In genomic region chr10:117166420-117167345, GRCh38 we compare ENCODE assay signal across 15 cellular contexts. TPM values are rescaled to one million over a fixed set of nuclear protein-coding genes. Genes with fewer than 3 reads are reported as not detected.
A peak's percentile ranks its signal among the peaks of the same experiment; 100 is the strongest.
DNase-seq lines count a peak whose midpoint lies in the region; ATAC-seq, FAIRE-seq and TF ChIP-seq lines count a peak whose summit lies in the region.
"Had no signal": no experiment of that assay in that cellular context is flagged by ENCODE, and none has a peak within 500 bp of the region (broad histone marks: within the 10 kb centered on the region; RNA-seq: fewer than 3 reads in every experiment).

No MANE protein-coding gene starts in this region.

- POLR2A ChIA-PET in activated CD4-positive, alpha-beta T cell treated with anti-CD3 and anti-CD28 coated beads for 36 hours (lab: Charles Lee) = interaction anchor here (0.6 to 0.7 kb wide), 2 partner anchors 29 to 607 kb away, joined by 3 read pairs; no protein-coding TSS in a partner anchor
- POLR2A ChIA-PET in GM12878 (lab: Charles Lee) = no interaction called here
- POLR2A ChIA-PET in naive thymus-derived CD8-positive, alpha-beta T cell (lab: Charles Lee) = no interaction called here

- no peaks in the 10 kb centered on the region for H3K9me3 ChIP-seq in GM23248 (ENCODE audit: low read depth)
- H3K9me3 ChIP-seq in GM12878 (replicated peaks; ENCODE audit: control insufficient read depth, insufficient read depth, low read length) = no peaks in the 10 kb centered on the region
- H3K9me3 ChIP-seq: upper lobe of left lung had no signal

- peaks cover 71% of the 10 kb centered on the region for H3K27me3 Mint-ChIP-seq in activated CD4-positive, alpha-beta T cell treated with anti-CD3 and anti-CD28 coated beads for 36 hours
- peaks cover 55 to 94% (median 71%) of the 10 kb centered on the region in 5 donors for H3K27me3 Mint-ChIP-seq in naive thymus-derived CD8-positive, alpha-beta T cell

- H3K4me3 ChIP-seq in GM23248 (no peak overlapping the region), GM12878 (no peak overlapping the region)
- H3K4me3 ChIP-seq: PC-9 had no signal

- DNase-seq in activated CD4-positive, alpha-beta T cell treated with anti-CD3 and anti-CD28 coated beads for 36 hours = peak; percentile 35
- DNase-seq in activated CD4-positive, alpha-beta T cell treated with anti-CD3 and anti-CD28 coated beads for 4 hours = no peak
- DNase-seq in GM23248 (peak; percentile 22), GM12878 (ENCODE audit: low read depth, low spot score) (no peak), iPS-NIHi7 (ENCODE audit: extremely low spot score) (no peak)
- no peak for DNase-seq in naive thymus-derived CD8-positive, alpha-beta T cell
- DNase-seq: cerebellar nuclear complex had no signal

- H3K36me3 ChIP-seq in GM23248 (ENCODE audit: low read depth) (no peaks in the 10 kb centered on the region), GM12878 (ENCODE audit: control insufficient read depth in 2 of 2, insufficient read depth in 2 of 2, low read length in 1 of 2) (no peaks in the 10 kb centered on the region)
- H3K36me3 ChIP-seq: upper lobe of left lung had no signal

- H3K27me3 ChIP-seq in GM23248 (replicated peaks; ENCODE audit: insufficient read depth) (peaks cover 90% of the 10 kb centered on the region), GM12878 (replicated peaks in 1 of 2; ENCODE audit: control insufficient read depth in 2 of 2, insufficient read depth in 2 of 2, low read length in 1 of 2) (peaks cover 24 to 31% of the 10 kb centered on the region in 2 experiments)

- TF ChIP-seq CTCF in GM12878 (IDR thresholded peaks at IDR 0.05 in 2 of 3, conservative IDR thresholded peaks at IDR 0.05 in 1 of 3; ENCODE audit: control insufficient read depth in 2 of 3, extremely low read depth in 1 of 3, insufficient read depth in 1 of 3, low read depth in 3 of 3, low read length in 3 of 3) = no peak

- CTCF ChIA-PET in activated CD4-positive, alpha-beta T cell treated with anti-CD3 and anti-CD28 coated beads for 36 hours (lab: Charles Lee) = interaction anchor here (0.8 to 4.6 kb wide), 18 partner anchors 8 to 484 kb away, joined by 3 to 34 read pairs (median 6); no protein-coding TSS in a partner anchor
- CTCF ChIA-PET in GM12878 (lab: Yijun Ruan, JAX) = interaction anchor here (0.6 to 11.2 kb wide), 13 partner anchors 8 to 1106 kb away, joined by 3 to 286 read pairs (median 7); no protein-coding TSS in a partner anchor

- no peak overlapping the region for H3K4me3 Mint-ChIP-seq in activated CD4-positive, alpha-beta T cell treated with anti-CD3 and anti-CD28 coated beads for 36 hours
- peak overlapping the region in 9 of 10 donors; percentile 12 to 66 (median 60) for H3K4me3 Mint-ChIP-seq in naive thymus-derived CD8-positive, alpha-beta T cell
- H3K4me3 Mint-ChIP-seq: natural killer cell treated with Interleukin-12 subunit alpha and Interleukin-12 subunit beta and Interleukin-15 and Interleukin-18, amount 100 ng/mL, for 72 hours had no signal

- peak; percentile 47 for ATAC-seq in activated CD4-positive, alpha-beta T cell treated with anti-CD3 and anti-CD28 coated beads for 36 hours
- no peak for ATAC-seq in GM12878
- no peak for ATAC-seq in naive thymus-derived CD8-positive, alpha-beta T cell
- no peak for ATAC-seq in HG02981 (IDR thresholded peaks at IDR 0.05; ENCODE audit: unreplicated experiment)
- no peak for ATAC-seq in GM19452 (IDR thresholded peaks at IDR 0.05; ENCODE audit: unreplicated experiment)
- ATAC-seq: natural killer cell treated with Interleukin-12 subunit alpha and Interleukin-12 subunit beta and Interleukin-15 and Interleukin-18, amount 100 ng/mL, for 72 hours had no signal

- peaks cover 6% of the 10 kb centered on the region; the same call in 1 of the 2 replicates for H3F3A ChIP-seq in GM23248 (ENCODE audit: insufficient read depth)

- no peaks in the 10 kb centered on the region for H3K9me3 Mint-ChIP-seq in activated CD4-positive, alpha-beta T cell treated with anti-CD3 and anti-CD28 coated beads for 36 hours (ENCODE audit: low read depth)
- no peaks in the 10 kb centered on the region for H3K9me3 Mint-ChIP-seq in naive thymus-derived CD8-positive, alpha-beta T cell
- H3K9me3 Mint-ChIP-seq: natural killer cell treated with Interleukin-12 subunit alpha and Interleukin-12 subunit beta and Interleukin-15 and Interleukin-18, amount 100 ng/mL, for 72 hours had no signal

- in situ Hi-C loops in GM23248 (cut with MboI) (no loop called here), GM12878 (cut with MboI) (no loop called here)

- no peak for FAIRE-seq in GM12878 (lab: Jason Lieb, UNC)
- FAIRE-seq: G401.6, kidney, TTC549 had no signal

- H3K4me1 ChIP-seq in GM23248 (ENCODE audit: insufficient read depth) (no peaks in the 10 kb centered on the region), GM12878 (ENCODE audit: control insufficient read depth, insufficient read depth, low read length) (no peaks in the 10 kb centered on the region)

- RAD21 ChIA-PET in GM12878 (lab: Charles Lee; ENCODE audit: unreplicated experiment) = interaction anchor here (1.0 to 5.2 kb wide), 4 partner anchors 365 to 379 kb away, joined by 3 to 47 read pairs (median 4); no protein-coding TSS in a partner anchor

- no peak overlapping the region for H2AFZ ChIP-seq in GM23248
- no peak overlapping the region for H2AFZ ChIP-seq in GM12878 (ENCODE audit: control insufficient read depth, low read depth, low read length)
- H2AFZ ChIP-seq: PC-9 had no signal

- H3K9ac ChIP-seq in GM23248 (no peak overlapping the region), GM12878 (ENCODE audit: control insufficient read depth, insufficient read depth, low read length) (no peak overlapping the region)

- no peaks in the 10 kb centered on the region for H3K79me2 ChIP-seq in GM23248 (ENCODE audit: insufficient read depth)
- H3K79me2 ChIP-seq in GM12878 (ENCODE audit: control insufficient read depth, insufficient read depth, low read length) = no peaks in the 10 kb centered on the region

- H3K27ac ChIP-seq in GM23248 (no peak overlapping the region), GM12878 (ENCODE audit: control insufficient read depth, insufficient read depth) (no peak overlapping the region)
- H3K27ac ChIP-seq: PC-9, upper lobe of left lung had no signal

- H3K27ac Mint-ChIP-seq in activated CD4-positive, alpha-beta T cell treated with anti-CD3 and anti-CD28 coated beads for 36 hours = no peak overlapping the region
- H3K27ac Mint-ChIP-seq in naive thymus-derived CD8-positive, alpha-beta T cell = no peak overlapping the region
- H3K27ac Mint-ChIP-seq: natural killer cell treated with Interleukin-12 subunit alpha and Interleukin-12 subunit beta and Interleukin-15 and Interleukin-18, amount 100 ng/mL, for 72 hours had no signal

- H3K9me2 ChIP-seq in GM23248 (ENCODE audit: insufficient read depth) = no peaks in the 10 kb centered on the region

- TF ChIP-seq EP300 in GM12878 (IDR thresholded peaks at IDR 0.05; ENCODE audit: borderline replicate concordance in 1 of 2, control insufficient read depth in 1 of 2, low read depth in 2 of 2, low read length in 2 of 2) = no peak

- H3K4me1 Mint-ChIP-seq in activated CD4-positive, alpha-beta T cell treated with anti-CD3 and anti-CD28 coated beads for 36 hours = peaks cover 47% of the 10 kb centered on the region
- peaks cover 12 to 66% (median 38%) of the 10 kb centered on the region in 4 donors for H3K4me1 Mint-ChIP-seq in naive thymus-derived CD8-positive, alpha-beta T cell

- TF ChIP-seq RAD21 in GM12878 (IDR thresholded peaks at IDR 0.05; ENCODE audit: insufficient read depth, low read depth, low read length) = no peak

- no peaks in the 10 kb centered on the region for H3K36me3 Mint-ChIP-seq in activated CD4-positive, alpha-beta T cell treated with anti-CD3 and anti-CD28 coated beads for 36 hours (ENCODE audit: low read depth)
- no peaks in the 10 kb centered on the region for H3K36me3 Mint-ChIP-seq in naive thymus-derived CD8-positive, alpha-beta T cell

- 8 to 11% methylated on average over 39 to 40 of the region's 41 CpGs for WGBS in GM23248 (ENCODE audit: low coverage in 1 of 2, low lambda C conversion rate in 2 of 2, missing lambda C conversion rate in 2 of 2), 2 experiments
- 35% methylated on average over 38 of the region's 41 CpGs for WGBS in GM12878 (ENCODE audit: insufficient coverage, insufficient replicate concordance, low lambda C conversion rate, missing lambda C conversion rate)

- intact Hi-C loops in activated CD4-positive, alpha-beta T cell treated with anti-CD3 and anti-CD28 coated beads for 36 hours (cut with DNase I, micrococcal nuclease) = loop anchor here (1.0 to 10.0 kb wide), 4 partner anchors 28 to 892 kb away; partner anchors contain the start of genes EMX2 (in 1 of the 2), GFRA1 (in 1 of the 2) and VAX1 (in 1 of the 2)
- intact Hi-C loops in GM12878 (cut with micrococcal nuclease; ENCODE audit: unreplicated experiment) = no loop called here

- BruUV-seq in GM12878 (replicated peaks; lab: Mats Ljungman, UMichigan) = no TSS peak

- H3K4me2 ChIP-seq in GM23248 (ENCODE audit: unreplicated experiment) (no peak overlapping the region), GM12878 (ENCODE audit: control insufficient read depth, insufficient read depth) (no peak overlapping the region)

- SMC1A ChIA-PET in GM12878 (lab: Charles Lee; ENCODE audit: uncharacterized antibody, unreplicated experiment) = interaction anchor here (0.6 to 3.1 kb wide), 5 partner anchors 240 to 378 kb away, joined by 3 to 21 read pairs (median 4); no protein-coding TSS in a partner anchor

- no peaks in the 10 kb centered on the region for H4K20me1 ChIP-seq in GM23248 (ENCODE audit: insufficient read depth)
- H4K20me1 ChIP-seq in GM12878 (ENCODE audit: control insufficient read depth, insufficient read depth) = no peaks in the 10 kb centered on the region

- TF ChIP-seq POLR2A in GM12878 (IDR thresholded peaks at IDR 0.05; ENCODE audit: low read depth, low read length) = no peak

RNA-seq across cellular contexts. Expression of gene VAX1, which starts 28.6 kb away (rescaled TPM):
- not detected for total RNA-seq in activated CD4-positive, alpha-beta T cell treated with anti-CD3 and anti-CD28 coated beads for 36 hours
- total RNA-seq in GM23248 (2014; rRNA removed; shearing (Covaris generic)) = not detected in 2 replicates
- not detected in 2 replicates for polyA plus RNA-seq in GM23248 (2016; fragmentation: Nextera tagmentation; extraction: Ambion mirVana)
- not detected in 2 replicates for total RNA-seq in GM12878 (2013; cell fraction: nucleolus; rRNA removed)
- total RNA-seq in GM12878 (2014; rRNA removed) = not detected in 2 replicates
- total RNA-seq in GM12878 (2014; rRNA removed; fragmentation: Illumina TruSeq; extraction: Trizol) = not detected in 2 replicates
- total RNA-seq in GM12878 (2021) = not detected in 2 replicates
- not detected for polyA plus RNA-seq in GM12878 (2011; ENCODE audit: low read depth)
- not detected in 2 replicates for polyA plus RNA-seq in GM12878 (2011; rRNA removed)
- not detected in 2 replicates for polyA plus RNA-seq in GM12878 (2011; cell fraction: cytosol; rRNA removed)
- not detected in 2 replicates for polyA plus RNA-seq in GM12878 (2011; cell fraction: nucleus; rRNA removed)
- not detected in 2 replicates for polyA plus RNA-seq in GM12878 (2012)
- polyA plus RNA-seq in GM12878 (2014; fragmentation: Illumina TruSeq; extraction: Trizol) = not detected in 2 replicates
- polyA plus RNA-seq in GM12878 (2014; fragmentation: Nextera tagmentation; extraction: Ambion mirVana) = not detected
- polyA plus RNA-seq in GM12878 (2014; rRNA removed) = not detected in 2 replicates
- polyA plus RNA-seq in GM12878 (2016; fragmentation: Nextera tagmentation; extraction: Ambion mirVana) = not detected
- polyA minus RNA-seq in GM12878 (2011; rRNA and poly(A)+ RNA removed) = not detected in 2 replicates
- polyA minus RNA-seq in GM12878 (2011; cell fraction: cytosol; rRNA and poly(A)+ RNA removed) = not detected in 2 replicates
- not detected in 2 replicates for polyA minus RNA-seq in GM12878 (2011; cell fraction: nucleus; rRNA and poly(A)+ RNA removed)
- total RNA-seq in naive thymus-derived CD8-positive, alpha-beta T cell = not detected
- polyA plus RNA-seq in naive thymus-derived CD8-positive, alpha-beta T cell = not detected
- total RNA-seq: kidney; natural killer cell treated with Interleukin-12 subunit alpha and Interleukin-12 subunit beta and Interleukin-15 and Interleukin-18, amount 100 ng/mL, for 72 hours; PC-9; upper lobe of left lung had no signal

RNA-seq across cellular contexts. Expression of gene KCNK18, which starts 30.6 kb away (rescaled TPM):
- total RNA-seq in activated CD4-positive, alpha-beta T cell treated with anti-CD3 and anti-CD28 coated beads for 36 hours = not detected
- total RNA-seq in GM23248 (2014; rRNA removed; shearing (Covaris generic)) = not detected in 2 replicates
- not detected in 2 replicates for polyA plus RNA-seq in GM23248 (2016; fragmentation: Nextera tagmentation; extraction: Ambion mirVana)
- not detected in 2 replicates for total RNA-seq in GM12878 (2013; cell fraction: nucleolus; rRNA removed)
- total RNA-seq in GM12878 (2014; rRNA removed) = not detected in 2 replicates
- total RNA-seq in GM12878 (2014; rRNA removed; fragmentation: Illumina TruSeq; extraction: Trizol) = not detected in 2 replicates
- total RNA-seq in GM12878 (2021) = not detected in 2 replicates
- polyA plus RNA-seq in GM12878 (2011; ENCODE audit: low read depth) = not detected
- not detected in 2 replicates for polyA plus RNA-seq in GM12878 (2011; rRNA removed)
- polyA plus RNA-seq in GM12878 (2011; cell fraction: cytosol; rRNA removed) = not detected in 2 replicates
- polyA plus RNA-seq in GM12878 (2011; cell fraction: nucleus; rRNA removed) = not detected in 2 replicates
- polyA plus RNA-seq in GM12878 (2012) = not detected in 2 replicates
- polyA plus RNA-seq in GM12878 (2014; fragmentation: Illumina TruSeq; extraction: Trizol) = not detected in 2 replicates
- polyA plus RNA-seq in GM12878 (2014; fragmentation: Nextera tagmentation; extraction: Ambion mirVana) = not detected
- not detected in 2 replicates for polyA plus RNA-seq in GM12878 (2014; rRNA removed)
- polyA plus RNA-seq in GM12878 (2016; fragmentation: Nextera tagmentation; extraction: Ambion mirVana) = not detected
- polyA minus RNA-seq in GM12878 (2011; rRNA and poly(A)+ RNA removed) = not detected in 2 replicates
- not detected in 2 replicates for polyA minus RNA-seq in GM12878 (2011; cell fraction: cytosol; rRNA and poly(A)+ RNA removed)
- polyA minus RNA-seq in GM12878 (2011; cell fraction: nucleus; rRNA and poly(A)+ RNA removed) = not detected in 2 replicates
- total RNA-seq in naive thymus-derived CD8-positive, alpha-beta T cell = not detected
- polyA plus RNA-seq in naive thymus-derived CD8-positive, alpha-beta T cell = not detected
- total RNA-seq: kidney; natural killer cell treated with Interleukin-12 subunit alpha and Interleukin-12 subunit beta and Interleukin-15 and Interleukin-18, amount 100 ng/mL, for 72 hours; PC-9; upper lobe of left lung had no signal

Comparison
In these comparisons a context has a peak if more than half of its experiments do, and no peak if none do; other contexts are left out.
1. DNase-seq: peak in activated CD4-positive, alpha-beta T cell treated with anti-CD3 and anti-CD28 coated beads for 36 hours (single experiment) and GM23248 (single experiment); none in activated CD4-positive, alpha-beta T cell treated with anti-CD3 and anti-CD28 coated beads for 4 hours (0 of 2), GM12878 (single experiment), naive thymus-derived CD8-positive, alpha-beta T cell (0 of 10) and iPS-NIHi7 (single experiment).